In genomic region chr10:5953676-5954075, GRCh38 we compare ENCODE assay signal across 26 cellular contexts. TPM values are rescaled to one million over a fixed set of nuclear protein-coding genes. Genes with fewer than 3 reads are reported as not detected.
DNase-seq lines count a peak whose midpoint lies in the region; ATAC-seq, FAIRE-seq and TF ChIP-seq lines count a peak whose summit lies in the region.
"Had no signal": no experiment of that assay in that cellular context is flagged by ENCODE, and none has a peak within 500 bp of the region (broad histone marks: within the 10 kb centered on the region; RNA-seq: fewer than 3 reads in every experiment).

No MANE protein-coding gene starts in this region.

- TF ChIP-seq POLR2A in IMR-90 (IDR thresholded peaks at IDR 0.05; ENCODE audit: low read depth, low read length) (no peak), suprapubic skin (IDR thresholded peaks at IDR 0.05) (no peak)

- no peak overlapping the region for H2AFZ ChIP-seq in IMR-90 (replicated peaks; ENCODE audit: low read length, poor library complexity)
- H2AFZ ChIP-seq: PC-9 had no signal

- H2BK5ac ChIP-seq in IMR-90 (ENCODE audit: low read depth, low read length, poor library complexity, severe bottlenecking): no peak overlapping the region

- no peak overlapping the region for H3K4me3 Mint-ChIP-seq in activated T-helper 17 cell treated with anti-CD3 and anti-CD28 coated beads, Interleukin-2, amount 50 U/mL, for 72 hours
- H3K4me3 Mint-ChIP-seq in nephron progenitor cell: no peak overlapping the region
- H3K4me3 Mint-ChIP-seq: CD4-positive, alpha-beta memory T cell had no signal

- TF ChIP-seq EP300 in suprapubic skin (IDR thresholded peaks at IDR 0.05): no peak

- intact Hi-C loops in IMR-90 (cut with micrococcal nuclease) (loop anchor here (10.0 kb wide), 1 partner anchor 211 kb away; no protein-coding TSS in a partner anchor), kidney (cut with DNase I) (no loop called here)

- no peaks in the 10 kb centered on the region for H3K9me3 Mint-ChIP-seq in activated T-helper 17 cell treated with anti-CD3 and anti-CD28 coated beads, Interleukin-2, amount 50 U/mL, for 72 hours
- no peaks in the 10 kb centered on the region for H3K9me3 Mint-ChIP-seq in nephron progenitor cell
- H3K9me3 Mint-ChIP-seq: CD4-positive, alpha-beta memory T cell had no signal

- peak overlapping the region; percentile 65 for H2AK9ac ChIP-seq in IMR-90 (replicated peaks; ENCODE audit: low read depth, low read length, poor library complexity)

- H3K4me1 ChIP-seq in IMR-90 (ENCODE audit: control insufficient read depth, insufficient read depth, low read length) (peaks cover 11% of the 10 kb centered on the region), kidney (ENCODE audit: control insufficient read depth in 1 of 2, insufficient read depth in 1 of 2, low read depth in 1 of 2, low read length in 2 of 2) (no peaks in the 10 kb centered on the region), suprapubic skin (peaks cover 18% of the 10 kb centered on the region)
- H3K4me1 ChIP-seq: SJSA1 had no signal

- H2BK20ac ChIP-seq in IMR-90 (ENCODE audit: low read depth, low read length): no peak overlapping the region; the same call in 1 of the 2 replicates

- H3K23ac ChIP-seq in IMR-90 (ENCODE audit: low read depth, low read length): no peak overlapping the region

- in situ Hi-C loops in IMR-90 (cut with MboI; ENCODE audit: low sequenced_read_pairs): no loop called here

- no peaks in the 10 kb centered on the region for H3K4me1 Mint-ChIP-seq in activated T-helper 17 cell treated with anti-CD3 and anti-CD28 coated beads, Interleukin-2, amount 50 U/mL, for 72 hours
- H3K4me1 Mint-ChIP-seq in nephron progenitor cell: peaks cover 8% of the 10 kb centered on the region

- H3K18ac ChIP-seq in IMR-90 (ENCODE audit: low read depth, low read length): no peak overlapping the region

- no peak overlapping the region for H3K14ac ChIP-seq in IMR-90 (replicated peaks; ENCODE audit: low read depth, low read length)

- no peak overlapping the region; the same call in 1 of the 2 replicates for H3K4ac ChIP-seq in IMR-90 (ENCODE audit: low read depth, low read length)

- ATAC-seq in IMR-90 (ENCODE audit: low read depth) (no peak), HG02885 (IDR thresholded peaks at IDR 0.05; ENCODE audit: poor library complexity, unreplicated experiment) (no peak)
- ATAC-seq in activated T-helper 17 cell treated with anti-CD3 and anti-CD28 coated beads, Interleukin-2, amount 50 U/mL, for 72 hours (replicated peaks): no peak
- ATAC-seq: A549 had no signal

- no TSS peak for BruUV-seq in IMR-90 (replicated peaks; lab: Mats Ljungman, UMichigan)

- H3K79me1 ChIP-seq in IMR-90 (ENCODE audit: low read depth in 1 of 2, low read length in 2 of 2): peaks cover 0 to 3% of the 10 kb centered on the region in 2 experiments; a peak in 1 of 4 replicates

- no peak for TF ChIP-seq RAD21 in IMR-90 (IDR thresholded peaks at IDR 0.05; ENCODE audit: low read length)

- no peaks in the 10 kb centered on the region for H3K27me3 Mint-ChIP-seq in activated T-helper 17 cell treated with anti-CD3 and anti-CD28 coated beads, Interleukin-2, amount 50 U/mL, for 72 hours
- H3K27me3 Mint-ChIP-seq in nephron progenitor cell (ENCODE audit: low read depth, poor library complexity): peaks cover 18% of the 10 kb centered on the region
- H3K27me3 Mint-ChIP-seq: CD4-positive, alpha-beta memory T cell had no signal

- H3K27ac ChIP-seq in IMR-90 (ENCODE audit: insufficient read depth, low read length) (no peak overlapping the region), kidney (ENCODE audit: low read depth in 2 of 2, low read length in 2 of 2) (no peak overlapping the region), suprapubic skin (no peak overlapping the region)
- H3K27ac ChIP-seq: A549, HL-60, PC-9, SJSA1 had no signal

- no peak for FAIRE-seq in kidney (lab: Jason Lieb, UNC)
- FAIRE-seq: A549, GM12891, H1 had no signal

- no peak overlapping the region for H4K8ac ChIP-seq in IMR-90 (ENCODE audit: low read depth in 2 of 2, low read length in 2 of 2)

- H2BK120ac ChIP-seq in IMR-90 (ENCODE audit: low read depth, low read length): no peak overlapping the region; the same call in 1 of the 2 replicates

- peak overlapping the region; percentile 11; the same call in 1 of the 2 replicates for H3K56ac ChIP-seq in IMR-90 (ENCODE audit: extremely low read depth, insufficient read depth, low read length)

- H3K4me3 ChIP-seq in IMR-90 (ENCODE audit: insufficient read depth, low read depth, low read length) (no peak overlapping the region), kidney (ENCODE audit: low read length in 2 of 2) (no peak overlapping the region), suprapubic skin (no peak overlapping the region)
- H3K4me3 ChIP-seq: A549, PC-9, SJSA1 had no signal

- 0 out of 2 replicates have a peak overlapping the region, but pooled peaks have one; percentile 27 for H4K91ac ChIP-seq in IMR-90 (ENCODE audit: insufficient read depth, low read depth, low read length)

- DNase-seq in IMR-90: no peak
- peak; percentile 29 for DNase-seq in kidney
- peak; percentile 31 to 34 for DNase-seq in suprapubic skin (ENCODE audit: low spot score in 2 of 2)
- no peak for DNase-seq in nephron progenitor cell
- no peak for DNase-seq in T1000 (lab: John Stamatoyannopoulos, UW)
- DNase-seq: C1 segment of cervical spinal cord; CD4-positive, alpha-beta memory T cell; COR-L47; DMS53; EL; GDM1; HCEC 1CT; NCI-H1048; NCI-H1417; NCI-H1694; NCI-H2029 treated with DMSO at 0.1 percent for 48 hours; NCI-H526 treated with DMSO at 0.1 percent for 48 hours; PC-9; Right ventricle myocardium superior had no signal

- POLR2A ChIA-PET in IMR-90 (lab: Charles Lee; ENCODE audit: unreplicated experiment): no interaction called here

- CTCF ChIA-PET in IMR-90 (lab: Yijun Ruan, JAX): interaction anchor here (0.6 to 0.7 kb wide), 2 partner anchors 98 to 183 kb away, joined by 4 to 9 read pairs; no protein-coding TSS in a partner anchor

- peaks cover 5% of the 10 kb centered on the region; the same call in 1 of the 2 replicates for H3K36me3 ChIP-seq in IMR-90 (ENCODE audit: control insufficient read depth, insufficient read depth, low read length)
- H3K36me3 ChIP-seq in kidney (ENCODE audit: control insufficient read depth in 1 of 2, insufficient read depth in 2 of 2, low read length in 2 of 2): no peaks in the 10 kb centered on the region
- peaks cover 11% of the 10 kb centered on the region for H3K36me3 ChIP-seq in suprapubic skin
- H3K36me3 ChIP-seq: SJSA1 had no signal

- H2AK5ac ChIP-seq in IMR-90 (ENCODE audit: low read depth, low read length): peak overlapping the region; percentile 38; the same call in 1 of the 2 replicates

- dilution Hi-C loops in IMR-90 (cut with HindIII; ENCODE audit: low sequenced_read_pairs, unreplicated experiment): no loop called here

- peaks cover 75% of the 10 kb centered on the region for H3K36me3 Mint-ChIP-seq in activated T-helper 17 cell treated with anti-CD3 and anti-CD28 coated beads, Interleukin-2, amount 50 U/mL, for 72 hours (ENCODE audit: low read depth)
- no peaks in the 10 kb centered on the region for H3K36me3 Mint-ChIP-seq in nephron progenitor cell (ENCODE audit: low read depth)

- H2BK15ac ChIP-seq in IMR-90 (ENCODE audit: low read depth, low read length): no peak overlapping the region

- no peaks in the 10 kb centered on the region for H3K9me3 ChIP-seq in IMR-90 (ENCODE audit: control insufficient read depth, insufficient read depth, low read length)
- no peaks in the 10 kb centered on the region for H3K9me3 ChIP-seq in kidney (ENCODE audit: control insufficient read depth in 1 of 2, low read length in 2 of 2)
- H3K9me3 ChIP-seq in suprapubic skin: no peaks in the 10 kb centered on the region
- H3K9me3 ChIP-seq: A549, SJSA1 had no signal

- H4K5ac ChIP-seq in IMR-90 (ENCODE audit: low read depth, low read length): no peak overlapping the region

- H3K4me2 ChIP-seq in IMR-90 (ENCODE audit: low read depth, low read length): no peak overlapping the region
- H3K4me2 ChIP-seq: A549, PC-9 had no signal

- TF ChIP-seq CTCF in IMR-90 (conservative IDR thresholded peaks at IDR 0.05; ENCODE audit: low read depth, low read length): no peak
- no peak for TF ChIP-seq CTCF in kidney (IDR thresholded peaks at IDR 0.05; ENCODE audit: borderline replicate concordance, extremely low read depth, insufficient read depth)
- TF ChIP-seq CTCF in suprapubic skin (IDR thresholded peaks at IDR 0.05): no peak
- TF ChIP-seq CTCF in nephron progenitor cell (IDR thresholded peaks at IDR 0.05): no peak

- 100% methylated on average over 1 of the region's 5 CpGs; no CpG with 5 or more reads in 1 of the 2 experiments for WGBS in IMR-90 (ENCODE audit: extremely low coverage in 2 of 2, insufficient read length in 1 of 2), 2 experiments
- WGBS in suprapubic skin: 84% methylated on average over 5 of the region's 5 CpGs

- H4K20me1 ChIP-seq in IMR-90 (ENCODE audit: insufficient read depth, low read length): no peaks in the 10 kb centered on the region

- H3K27ac Mint-ChIP-seq in activated T-helper 17 cell treated with anti-CD3 and anti-CD28 coated beads, Interleukin-2, amount 50 U/mL, for 72 hours: peak overlapping the region; percentile 41
- H3K27ac Mint-ChIP-seq in nephron progenitor cell: no peak overlapping the region

- peaks cover 8% of the 10 kb centered on the region for H3K9me1 ChIP-seq in IMR-90 (ENCODE audit: insufficient read depth, low read length)

- H3K9ac ChIP-seq in IMR-90 (ENCODE audit: low read depth, low read length) (no peak overlapping the region), kidney (ENCODE audit: low read length in 2 of 2) (no peak overlapping the region)

- H3K27me3 ChIP-seq in IMR-90 (ENCODE audit: control insufficient read depth, insufficient read depth, low read length) (no peaks in the 10 kb centered on the region), suprapubic skin (no peaks in the 10 kb centered on the region)

TF ChIP-seq in IMR-90, 13 proteins besides CTCF, POLR2A, EP300 and RAD21 (continues in another document):
- TF ChIP-seq CEBPB (IDR thresholded peaks at IDR 0.05; ENCODE audit: low read depth, low read length) (no peak), MAFK (IDR thresholded peaks at IDR 0.05; ENCODE audit: low read depth, low read length) (no peak), CHD1 (IDR thresholded peaks at IDR 0.05; ENCODE audit: low read depth, low read length) (no peak), RFX5 (IDR thresholded peaks at IDR 0.05; ENCODE audit: low read depth, low read length) (no peak), FOS (IDR thresholded peaks at IDR 0.05; ENCODE audit: low read depth, low read length) (no peak), RCOR1 (IDR thresholded peaks at IDR 0.05; ENCODE audit: insufficient replicate concordance, low read length) (no peak), MAZ (IDR thresholded peaks at IDR 0.05; ENCODE audit: borderline replicate concordance, low read depth, low read length) (no peak), SMC3 (IDR thresholded peaks at IDR 0.05; ENCODE audit: low read depth, low read length) (no peak)

RNA-seq across cellular contexts. Expression of gene IL15RA, which starts 23.7 kb away (rescaled TPM):
- total RNA-seq in IMR-90 (2012; rRNA removed): 1.4 and 2.0 TPM in 2 replicates
- polyA plus RNA-seq in IMR-90 (2012; rRNA removed): 6.4 and 7.6 TPM in 2 replicates
- 5.2 and 9.3 TPM in 2 replicates for polyA plus RNA-seq in IMR-90 (2012; cell fraction: cytosol; rRNA removed)
- polyA plus RNA-seq in IMR-90 (2012; cell fraction: nucleus; rRNA removed; ENCODE audit: low replicate concordance): 3.9 and 4.3 TPM in 2 replicates
- 10 to 100 TPM; 25.5 to 28.2 TPM for total RNA-seq in activated T-helper 17 cell treated with anti-CD3 and anti-CD28 coated beads, Interleukin-2, amount 50 U/mL, for 72 hours
- total RNA-seq in kidney: 13.9 TPM
- polyA plus RNA-seq in kidney (ENCODE audit: insufficient read depth, low read depth, low replicate concordance): 6.8 TPM
- total RNA-seq in suprapubic skin: 10 to 100 TPM; 14.1 to 26.5 (median 16.4) TPM

Comparison
In these comparisons a context has a peak if more than half of its experiments do, and no peak if none do; other contexts are left out.
1. DNase-seq: peak in kidney (single experiment) and suprapubic skin (2 of 2); none in IMR-90 (single experiment), nephron progenitor cell (single experiment) and T1000 (single experiment).